Comparison of ENCODE assay signal across 24 cellular contexts in genomic region chr7:151927011-151927410, GRCh38. TPM values are rescaled to one million over a fixed set of nuclear protein-coding genes. Genes with fewer than 3 reads are reported as not detected.
"Had no signal": no experiment of that assay in that cellular context is flagged by ENCODE, and none has a peak within 500 bp of the region (broad histone marks: within the 10 kb centered on the region; RNA-seq: fewer than 3 reads in every experiment).

No MANE protein-coding gene starts in this region.

- H3K4me3 ChIP-seq: colonic mucosa, lung, sigmoid colon, spleen, tibial artery, uterus had no signal

- H3K4me1 ChIP-seq: tibial artery, uterus had no signal

- ATAC-seq: activated CD8-positive, alpha-beta T cell treated with anti-CD3 and anti-CD28 coated beads, Interleukin-2, amount 10 ng/mL, durations not matched to agents 7 days and 5 days; activated naive CD8-positive, alpha-beta T cell treated with anti-CD3 and anti-CD28 coated beads, Interleukin-2, amount 50 U/mL, for 24 hours; left colon had no signal

- H3K27me3 ChIP-seq: colonic mucosa, sigmoid colon, uterus had no signal

- H3K27ac Mint-ChIP-seq: activated CD4-positive, alpha-beta T cell treated with anti-CD3 and anti-CD28 coated beads, Interleukin-2, amount 10 ng/mL, durations not matched to agents 7 days and 5 days; activated CD8-positive, alpha-beta T cell treated with anti-CD3 and anti-CD28 coated beads, Interleukin-2, amount 10 ng/mL, durations not matched to agents 7 days and 5 days; activated naive CD4-positive, alpha-beta T cell treated with anti-CD3 and anti-CD28 coated beads, Interleukin-2, amount 10 ng/mL, durations not matched to agents 7 days and 5 days; activated naive CD8-positive, alpha-beta T cell treated with anti-CD3 and anti-CD28 coated beads, Interleukin-2, amount 50 U/mL, for 24 hours; nephron had no signal

- H3K9me3 Mint-ChIP-seq: activated CD4-positive, alpha-beta T cell treated with anti-CD3 and anti-CD28 coated beads, Interleukin-2, amount 10 ng/mL, durations not matched to agents 7 days and 5 days; activated naive CD4-positive, alpha-beta T cell treated with anti-CD3 and anti-CD28 coated beads, Interleukin-2, amount 10 ng/mL, durations not matched to agents 7 days and 5 days; activated naive CD8-positive, alpha-beta T cell treated with anti-CD3 and anti-CD28 coated beads, Interleukin-2, amount 50 U/mL, for 24 hours; activated T-cell treated with anti-CD3 and anti-CD28 coated beads, Interleukin-2, amount 50 U/mL, for 24 hours; central memory CD8-positive, alpha-beta T cell; nephron had no signal

- H3K36me3 ChIP-seq: colonic mucosa, sigmoid colon, spleen, tibial artery, uterus had no signal

- H3K36me3 Mint-ChIP-seq: activated naive CD4-positive, alpha-beta T cell treated with anti-CD3 and anti-CD28 coated beads, Interleukin-2, amount 10 ng/mL, durations not matched to agents 7 days and 5 days had no signal

- H3K27ac ChIP-seq: tibial artery, uterus had no signal

- H3K4me1 Mint-ChIP-seq: central memory CD8-positive, alpha-beta T cell had no signal

- H3K27me3 Mint-ChIP-seq: activated CD4-positive, alpha-beta T cell treated with anti-CD3 and anti-CD28 coated beads, Interleukin-2, amount 10 ng/mL, durations not matched to agents 7 days and 5 days had no signal

- DNase-seq: activated CD4-positive, alpha-beta T cell treated with anti-CD3 and anti-CD28 coated beads, Interleukin-2, amount 10 ng/mL, durations not matched to agents 7 days and 5 days; activated CD8-positive, alpha-beta T cell treated with anti-CD3 and anti-CD28 coated beads, Interleukin-2, amount 10 ng/mL, durations not matched to agents 7 days and 5 days; activated effector memory CD4-positive, alpha-beta T cell treated with Interleukin-2 at 50 U/mL for 16 hours; activated naive CD4-positive, alpha-beta T cell treated with anti-CD3 and anti-CD28 coated beads, Interleukin-2, amount 10 ng/mL, durations not matched to agents 7 days and 5 days; activated naive CD8-positive, alpha-beta T cell treated with anti-CD3 and anti-CD28 coated beads, Interleukin-2, amount 50 U/mL, for 24 hours; activated T-cell treated with anti-CD3 and anti-CD28 coated beads, Interleukin-2, amount 50 U/mL, for 24 hours; anterior cingulate cortex; colonic mucosa; erythroblast; foreskin melanocyte; glutamatergic neuron; hippocampal formation; midbrain; occipital lobe; sigmoid colon; stimulated activated naive CD4-positive, alpha-beta T cell treated with Interleukin-2 at 50 U/mL for 16 hours; tibial artery; uterus had no signal

- H3K4me3 Mint-ChIP-seq: activated CD4-positive, alpha-beta T cell treated with anti-CD3 and anti-CD28 coated beads, Interleukin-2, amount 10 ng/mL, durations not matched to agents 7 days and 5 days; activated CD8-positive, alpha-beta T cell treated with anti-CD3 and anti-CD28 coated beads, Interleukin-2, amount 10 ng/mL, durations not matched to agents 7 days and 5 days; activated naive CD4-positive, alpha-beta T cell treated with anti-CD3 and anti-CD28 coated beads, Interleukin-2, amount 10 ng/mL, durations not matched to agents 7 days and 5 days; activated naive CD8-positive, alpha-beta T cell treated with anti-CD3 and anti-CD28 coated beads, Interleukin-2, amount 50 U/mL, for 24 hours; activated T-cell treated with anti-CD3 and anti-CD28 coated beads, Interleukin-2, amount 50 U/mL, for 24 hours; central memory CD8-positive, alpha-beta T cell; nephron had no signal

- H3K9me3 ChIP-seq: colonic mucosa, sigmoid colon, spleen, tibial artery, uterus had no signal

RNA-seq across cellular contexts. Expression of gene GALNTL5, which starts 29.2 kb away (rescaled TPM):
- total RNA-seq: activated CD4-positive, alpha-beta T cell treated with anti-CD3 and anti-CD28 coated beads, Interleukin-2, amount 10 ng/mL, durations not matched to agents 7 days and 5 days; activated CD8-positive, alpha-beta T cell treated with anti-CD3 and anti-CD28 coated beads, Interleukin-2, amount 10 ng/mL, durations not matched to agents 7 days and 5 days; colonic mucosa; left colon; lung; occipital lobe; sigmoid colon; spleen; subcutaneous adipose tissue; uterus had no signal
